Comparison of ENCODE assay signal across 12 cellular contexts in the genomic region with DNA sequence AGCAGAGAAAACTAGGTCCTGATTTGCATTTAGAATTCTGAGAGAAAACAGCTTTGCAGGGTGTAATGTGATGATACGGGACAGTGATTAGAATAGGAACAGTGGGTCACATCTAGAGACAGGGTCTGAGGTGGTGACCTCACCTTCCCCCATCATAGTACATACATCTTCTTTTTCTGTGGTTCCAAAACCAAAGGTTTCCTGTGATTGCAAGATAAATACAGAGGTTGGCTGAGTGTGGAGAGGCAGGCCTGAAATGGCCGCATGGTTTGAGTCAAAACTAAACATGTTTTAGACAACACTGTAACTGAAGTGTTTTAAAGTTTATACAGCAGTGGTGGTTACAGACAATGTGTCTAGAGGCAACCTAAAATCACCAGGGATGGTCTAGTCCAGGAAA. TPM values are rescaled to one million over a fixed set of nuclear protein-coding genes. Genes with fewer than 3 reads are reported as not detected.
DNase-seq lines count a peak whose midpoint lies in the region; ATAC-seq lines count a peak whose summit lies in the region.
"Had no signal": no experiment of that assay in that cellular context is flagged by ENCODE, and none has a peak within 500 bp of the region (broad histone marks: within the 10 kb centered on the region; RNA-seq: fewer than 3 reads in every experiment).

No MANE protein-coding gene starts in this region.

- H3K36me3 Mint-ChIP-seq in activated T-helper 17 cell treated with anti-CD3 and anti-CD28 coated beads, Interleukin-2, amount 50 U/mL, for 72 hours (ENCODE audit: low read depth): no peaks in the 10 kb centered on the region
- H3K36me3 Mint-ChIP-seq: CD14-positive monocyte had no signal

- ATAC-seq in GM18517 (IDR thresholded peaks at IDR 0.05; ENCODE audit: unreplicated experiment) (peak; percentile 54), GM21367 (IDR thresholded peaks at IDR 0.05; ENCODE audit: unreplicated experiment) (peak; percentile 53), HG03045 (IDR thresholded peaks at IDR 0.05; ENCODE audit: unreplicated experiment) (peak; percentile 56)
- peak; percentile 77 for ATAC-seq in activated T-helper 17 cell treated with anti-CD3 and anti-CD28 coated beads, Interleukin-2, amount 50 U/mL, for 72 hours (replicated peaks)

- no peaks in the 10 kb centered on the region for H3K4me1 Mint-ChIP-seq in activated T-helper 17 cell treated with anti-CD3 and anti-CD28 coated beads, Interleukin-2, amount 50 U/mL, for 72 hours
- H3K4me1 Mint-ChIP-seq: CD14-positive monocyte had no signal

- H3K27ac Mint-ChIP-seq in activated T-helper 17 cell treated with anti-CD3 and anti-CD28 coated beads, Interleukin-2, amount 50 U/mL, for 72 hours: no peak overlapping the region
- H3K27ac Mint-ChIP-seq: CD14-positive monocyte had no signal

- DNase-seq in epidermal melanocyte (ENCODE audit: insufficient read length, low spot score): no peak
- no peak for DNase-seq in activated CD4-positive, alpha-beta T cell treated with anti-CD3 and anti-CD28 coated beads, Interleukin-2, amount 50 U/mL, for 4 hours
- no peak for DNase-seq in Kasumi-1 (lab: John Stamatoyannopoulos, UW)
- DNase-seq in EL: no peak
- DNase-seq: SHP77; stimulated activated CD4-positive, alpha-beta T cell treated with anti-CD3 and anti-CD28 coated beads, Interleukin-2, amount 100 ng/mL, for 48 hours had no signal

- H3K9me3 Mint-ChIP-seq in activated T-helper 17 cell treated with anti-CD3 and anti-CD28 coated beads, Interleukin-2, amount 50 U/mL, for 72 hours: no peaks in the 10 kb centered on the region

- no peaks in the 10 kb centered on the region for H3K27me3 Mint-ChIP-seq in activated T-helper 17 cell treated with anti-CD3 and anti-CD28 coated beads, Interleukin-2, amount 50 U/mL, for 72 hours

- no peak overlapping the region for H3K4me3 Mint-ChIP-seq in activated T-helper 17 cell treated with anti-CD3 and anti-CD28 coated beads, Interleukin-2, amount 50 U/mL, for 72 hours
- H3K4me3 Mint-ChIP-seq: CD14-positive monocyte had no signal

RNA-seq across cellular contexts. Expression of a gene that starts 10.4 kb away (rescaled TPM):
- 10 to 100 TPM; 37.5 to 47.1 TPM for total RNA-seq in activated T-helper 17 cell treated with anti-CD3 and anti-CD28 coated beads, Interleukin-2, amount 50 U/mL, for 72 hours

RNA-seq across cellular contexts. Expression of a gene that starts 29.6 kb away (rescaled TPM):
- under 1 TPM; 0.05 to 0.06 TPM for total RNA-seq in activated T-helper 17 cell treated with anti-CD3 and anti-CD28 coated beads, Interleukin-2, amount 50 U/mL, for 72 hours

RNA-seq across cellular contexts. Expression of a gene that starts 35.7 kb away (rescaled TPM):
- not detected for total RNA-seq in activated T-helper 17 cell treated with anti-CD3 and anti-CD28 coated beads, Interleukin-2, amount 50 U/mL, for 72 hours
- total RNA-seq: ascending aorta had no signal
